In genomic region chr17:20988896-20989295, GRCh38 we compare ENCODE assay signal across 23 cellular contexts.
"Had no signal": no experiment of that assay in that cellular context is flagged by ENCODE, and none has a peak within 500 bp of the region (broad histone marks: within the 10 kb centered on the region; RNA-seq: fewer than 3 reads in every experiment).

No MANE protein-coding gene starts in this region.

- H3K9me3 Mint-ChIP-seq: activated naive CD4-positive, alpha-beta T cell treated with anti-CD3 and anti-CD28 coated beads, Interleukin-2, amount 50 U/mL, for 24 hours; activated naive CD8-positive, alpha-beta T cell treated with anti-CD3 and anti-CD28 coated beads, Interleukin-2, amount 50 U/mL, for 24 hours; T-helper 1 cell treated with Interleukin-12 subunit alpha and Interleukin-12 subunit beta and Interleukin-4 antibody, amounts not matched to agents 30 μg/mL and 1 μg/mL, for 36 hours had no signal

- ATAC-seq: activated CD8-positive, alpha-beta T cell treated with anti-CD3 and anti-CD28 coated beads, Interleukin-2, amount 10 ng/mL, durations not matched to agents 7 days and 5 days; activated naive CD8-positive, alpha-beta T cell treated with anti-CD3 and anti-CD28 coated beads, Interleukin-2, amount 50 U/mL, for 24 hours; WTC11 had no signal

- H3K4me3 Mint-ChIP-seq: activated CD8-positive, alpha-beta T cell treated with anti-CD3 and anti-CD28 coated beads, Interleukin-2, amount 10 ng/mL, durations not matched to agents 7 days and 5 days; activated naive CD4-positive, alpha-beta T cell treated with anti-CD3 and anti-CD28 coated beads, Interleukin-2, amount 50 U/mL, for 24 hours; activated naive CD8-positive, alpha-beta T cell treated with anti-CD3 and anti-CD28 coated beads, Interleukin-2, amount 50 U/mL, for 24 hours; brain; T-helper 1 cell treated with Interleukin-12 subunit alpha and Interleukin-12 subunit beta and Interleukin-4 antibody, amounts not matched to agents 30 μg/mL and 1 μg/mL, for 36 hours; WTC11 had no signal

- H3K4me1 Mint-ChIP-seq: activated naive CD8-positive, alpha-beta T cell treated with anti-CD3 and anti-CD28 coated beads, Interleukin-2, amount 50 U/mL, for 24 hours had no signal

- H3K27ac Mint-ChIP-seq: activated CD8-positive, alpha-beta T cell treated with anti-CD3 and anti-CD28 coated beads, Interleukin-2, amount 10 ng/mL, durations not matched to agents 7 days and 5 days; activated naive CD4-positive, alpha-beta T cell treated with anti-CD3 and anti-CD28 coated beads, Interleukin-2, amount 50 U/mL, for 24 hours; activated naive CD8-positive, alpha-beta T cell treated with anti-CD3 and anti-CD28 coated beads, Interleukin-2, amount 50 U/mL, for 24 hours; T-helper 1 cell treated with Interleukin-12 subunit alpha and Interleukin-12 subunit beta and Interleukin-4 antibody, amounts not matched to agents 30 μg/mL and 1 μg/mL, for 36 hours; WTC11 had no signal

- H3K27me3 Mint-ChIP-seq: activated naive CD4-positive, alpha-beta T cell treated with anti-CD3 and anti-CD28 coated beads, Interleukin-2, amount 50 U/mL, for 24 hours; activated naive CD8-positive, alpha-beta T cell treated with anti-CD3 and anti-CD28 coated beads, Interleukin-2, amount 50 U/mL, for 24 hours had no signal

- H3K36me3 Mint-ChIP-seq: activated naive CD4-positive, alpha-beta T cell treated with anti-CD3 and anti-CD28 coated beads, Interleukin-2, amount 50 U/mL, for 24 hours had no signal

- DNase-seq: activated CD4-positive, alpha-beta T cell treated with anti-CD3 and anti-CD28 coated beads for 48 hours; activated CD4-positive, alpha-beta T cell treated with anti-CD3 and anti-CD28 coated beads, Interleukin-2, amount 50 U/mL, for 4 hours; activated CD4-positive, CD25-positive, alpha-beta regulatory T cell treated with anti-CD3 and anti-CD28 coated beads, Interleukin-2, amount 50 U/mL, for 72 hours; activated CD8-positive, alpha-beta T cell treated with anti-CD3 and anti-CD28 coated beads, Interleukin-2, amount 10 ng/mL, durations not matched to agents 7 days and 5 days; activated gamma-delta T cell; activated naive CD8-positive, alpha-beta T cell treated with anti-CD3 and anti-CD28 coated beads, Interleukin-2, amount 50 U/mL, for 24 hours; activated T-cell treated with anti-CD3 and anti-CD28 coated beads, Interleukin-2, amount 50 U/mL, for 1 hour; amniotic stem cell; NCI-H1092; NCI-H1417 treated with DMSO at 0.1 percent for 48 hours; NCI-H1694; NCI-H2029; NCI-H2107; NCI-H345; NCI-H510A; NCI-H526 treated with DMSO at 0.1 percent for 48 hours; Right ventricle myocardium superior; SJCRH30; SK-N-SH had no signal
